Comparison of ENCODE assay signal across 8 cellular contexts in the genomic region with DNA sequence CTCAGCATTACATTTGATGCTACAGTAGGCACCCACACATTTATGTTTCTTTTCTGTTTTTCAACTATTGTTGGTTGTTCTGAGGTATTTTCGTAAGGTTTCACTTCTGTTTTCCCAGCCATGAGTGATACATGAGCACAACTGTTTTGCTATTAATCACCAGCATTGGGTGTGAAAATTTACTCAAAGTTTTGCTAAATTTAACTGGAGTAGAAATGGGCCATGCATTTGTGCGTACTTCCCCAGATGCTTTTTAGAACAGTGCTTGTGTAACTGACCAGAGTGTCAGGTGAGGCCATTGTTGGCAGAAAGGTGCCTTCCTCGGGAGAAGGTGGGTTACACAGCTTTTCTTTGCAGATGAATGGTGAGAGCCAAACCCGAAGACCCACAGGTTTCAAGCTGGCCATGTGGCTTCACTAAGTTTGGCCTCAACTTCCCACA.
DNase-seq lines count a peak whose midpoint lies in the region; ATAC-seq lines count a peak whose summit lies in the region.

No MANE protein-coding gene starts in this region.

- peak; percentile 70 for ATAC-seq in HG03097 (IDR thresholded peaks at IDR 0.05; ENCODE audit: low FRiP score, unreplicated experiment)

- DNase-seq in stimulated activated CD4-positive, alpha-beta T cell treated with anti-CD3 and anti-CD28 coated beads, Interleukin-4, amount 100 ng/mL, for 24 hours, result peak; percentile 41
- DNase-seq in stimulated activated CD4-positive, alpha-beta T cell treated with anti-CD3 and anti-CD28 coated beads, Interleukin-4, amount 100 ng/mL, for 4 hours, result no peak
- peak; percentile 33 for DNase-seq in activated CD4-positive, alpha-beta memory T cell treated with anti-CD3 and anti-CD28 coated beads, Interleukin-2, amount 10 ng/mL, durations not matched to agents 7 days and 5 days
- DNase-seq in NCI-H2029 (lab: John Stamatoyannopoulos, UW) (no peak), NK-92 (lab: John Stamatoyannopoulos, UW; ENCODE audit: unreplicated experiment) (no peak), GOT3 (lab: John Stamatoyannopoulos, UW) (no peak), iPS-NIHi7 (ENCODE audit: extremely low spot score) (no peak)

- POLR2A ChIA-PET in activated CD4-positive, alpha-beta memory T cell treated with anti-CD3 and anti-CD28 coated beads, Interleukin-2, amount 10 ng/mL, durations not matched to agents 7 days and 5 days (lab: Charles Lee), result interaction anchor here (1.0 to 5.4 kb wide), 5 partner anchors 26 to 218 kb away, joined by 3 to 26 read pairs (median 3); a partner anchor contains a TSS

- CTCF ChIA-PET in activated CD4-positive, alpha-beta memory T cell treated with anti-CD3 and anti-CD28 coated beads, Interleukin-2, amount 10 ng/mL, durations not matched to agents 7 days and 5 days (lab: Charles Lee), result interaction anchor here (0.6 to 2.2 kb wide), 3 partner anchors 25 to 151 kb away, joined by 3 to 10 read pairs (median 7); no protein-coding TSS in a partner anchor

- H3K4me3 Mint-ChIP-seq in activated CD4-positive, alpha-beta memory T cell treated with anti-CD3 and anti-CD28 coated beads, Interleukin-2, amount 10 ng/mL, durations not matched to agents 7 days and 5 days, result peak overlapping the region; percentile 45

- H3K36me3 Mint-ChIP-seq in activated CD4-positive, alpha-beta memory T cell treated with anti-CD3 and anti-CD28 coated beads, Interleukin-2, amount 10 ng/mL, durations not matched to agents 7 days and 5 days (ENCODE audit: low read depth), result peaks cover 55% of the 10 kb centered on the region

- H3K27me3 Mint-ChIP-seq in activated CD4-positive, alpha-beta memory T cell treated with anti-CD3 and anti-CD28 coated beads, Interleukin-2, amount 10 ng/mL, durations not matched to agents 7 days and 5 days, result no peaks in the 10 kb centered on the region

- peak overlapping the region; percentile 86 for H3K27ac Mint-ChIP-seq in activated CD4-positive, alpha-beta memory T cell treated with anti-CD3 and anti-CD28 coated beads, Interleukin-2, amount 10 ng/mL, durations not matched to agents 7 days and 5 days

- H3K9me3 Mint-ChIP-seq in activated CD4-positive, alpha-beta memory T cell treated with anti-CD3 and anti-CD28 coated beads, Interleukin-2, amount 10 ng/mL, durations not matched to agents 7 days and 5 days, result peaks cover 11% of the 10 kb centered on the region

- peaks cover 65% of the 10 kb centered on the region for H3K4me1 Mint-ChIP-seq in activated CD4-positive, alpha-beta memory T cell treated with anti-CD3 and anti-CD28 coated beads, Interleukin-2, amount 10 ng/mL, durations not matched to agents 7 days and 5 days

Comparison
In these comparisons a context has a peak if more than half of its experiments do, and no peak if none do; other contexts are left out.
1. DNase-seq: peak in stimulated activated CD4-positive, alpha-beta T cell treated with anti-CD3 and anti-CD28 coated beads, Interleukin-4, amount 100 ng/mL, for 24 hours (single experiment) and activated CD4-positive, alpha-beta memory T cell treated with anti-CD3 and anti-CD28 coated beads, Interleukin-2, amount 10 ng/mL, durations not matched to agents 7 days and 5 days (single experiment); none in stimulated activated CD4-positive, alpha-beta T cell treated with anti-CD3 and anti-CD28 coated beads, Interleukin-4, amount 100 ng/mL, for 4 hours (0 of 2), NCI-H2029 (single experiment), NK-92 (single experiment), GOT3 (single experiment) and iPS-NIHi7 (single experiment).